Comparison of ENCODE assay signal across 8 cellular contexts in the genomic region with DNA sequence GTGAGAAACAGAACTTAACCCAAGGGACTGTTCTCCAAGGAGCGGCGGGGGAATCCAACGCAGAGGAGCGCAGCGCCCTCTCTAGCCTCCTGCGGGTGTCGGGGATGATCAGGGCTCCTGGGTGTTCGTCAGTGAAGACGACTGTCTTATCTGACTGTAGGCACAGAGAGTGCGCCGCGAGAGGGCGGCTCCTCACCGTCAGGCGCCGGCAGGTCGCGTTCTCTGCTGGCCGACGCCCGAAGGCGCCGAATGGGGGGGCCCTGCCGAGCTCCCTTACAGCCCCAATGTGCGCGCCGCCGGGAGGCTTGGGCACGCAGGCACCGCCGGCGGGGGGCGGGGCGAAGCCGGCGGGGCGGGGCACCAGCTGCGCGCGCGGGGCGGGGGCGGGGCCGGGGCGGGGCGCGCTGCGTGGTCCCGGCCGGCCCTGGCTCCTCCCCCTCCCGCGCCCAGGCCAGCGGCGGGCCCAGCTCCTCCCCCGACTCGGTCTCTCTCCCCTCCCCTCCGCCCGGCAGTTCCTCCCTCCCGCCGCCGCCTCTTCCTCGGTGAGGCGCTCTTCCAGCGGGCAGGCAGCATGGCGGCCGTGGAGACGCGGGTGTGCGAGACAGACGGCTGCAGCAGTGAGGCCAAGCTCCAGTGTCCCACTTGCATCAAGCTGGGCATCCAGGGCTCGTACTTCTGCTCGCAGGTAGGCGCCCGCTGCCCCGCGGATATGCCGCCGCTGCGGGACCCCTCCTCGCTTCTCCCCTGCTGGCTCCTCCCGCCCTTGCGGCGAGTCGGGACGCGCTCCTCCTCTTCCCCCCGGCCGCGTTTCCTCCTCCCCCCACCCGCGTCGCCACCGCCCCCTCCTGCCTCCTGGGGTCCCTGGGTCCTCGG. TPM values are rescaled to one million over a fixed set of nuclear protein-coding genes. Genes with fewer than 3 reads are reported as not detected.
DNase-seq lines count a peak whose midpoint lies in the region; ATAC-seq and TF ChIP-seq lines count a peak whose summit lies in the region.

A gene (plus strand): TSS at position 539 of the 873 bp plus-strand sequence. CDS start 33 bp downstream, at position 572.

- peak within 1 kb of the TSS; percentile 92 to 99 (median 95) for H3K9ac ChIP-seq in BLaER1 treated with 17β-estradiol and CSF1 and Interleukin-3, amounts not matched to agents 10 nM and 100 nM

- no peaks in the 10 kb centered on the region for H3K9me3 Mint-ChIP-seq in activated CD4-positive, alpha-beta T cell treated with anti-CD3 and anti-CD28 coated beads, Interleukin-2, amount 10 ng/mL, durations not matched to agents 24 days and 14 days

- peak within 1 kb of the TSS; percentile 78 to 97 (median 93) for H3K27ac ChIP-seq in BLaER1 treated with 17β-estradiol and CSF1 and Interleukin-3, amounts not matched to agents 10 nM and 100 nM
- H3K27ac ChIP-seq in coronary artery = peak within 1 kb of the TSS; percentile 80 to 93

- peaks cover 8 to 25% (median 21%) of the 10 kb centered on the region in 10 experiments for H3K4me1 ChIP-seq in BLaER1 treated with 17β-estradiol and CSF1 and Interleukin-3, amounts not matched to agents 10 nM and 100 nM

- peak; percentile 84 to 96 for DNase-seq in NCI-H526 (lab: John Stamatoyannopoulos, UW)
- DNase-seq in activated CD4-positive, alpha-beta T cell treated with anti-CD3 and anti-CD28 coated beads, Interleukin-2, amount 10 ng/mL, durations not matched to agents 24 days and 14 days = peak; percentile 98
- peak; percentile 94 for DNase-seq in coronary artery (ENCODE audit: low spot score)
- peak; percentile 98 for DNase-seq in left kidney (ENCODE audit: low read depth, low spot score)
- DNase-seq in stimulated activated CD4-positive, alpha-beta T cell treated with anti-CD3 and anti-CD28 coated beads, Interleukin-2, amount 100 ng/mL, for 24 hours = peak; percentile 95

- H3K27me3 Mint-ChIP-seq in activated CD4-positive, alpha-beta T cell treated with anti-CD3 and anti-CD28 coated beads, Interleukin-2, amount 10 ng/mL, durations not matched to agents 24 days and 14 days = peaks cover 3% of the 10 kb centered on the region

- peak within 1 kb of the TSS; percentile 98 for H3K27ac Mint-ChIP-seq in activated CD4-positive, alpha-beta T cell treated with anti-CD3 and anti-CD28 coated beads, Interleukin-2, amount 10 ng/mL, durations not matched to agents 24 days and 14 days

- peak within 1 kb of the TSS; percentile 69 to 91 (median 83) for H3K4me2 ChIP-seq in BLaER1 treated with 17β-estradiol and CSF1 and Interleukin-3, amounts not matched to agents 10 nM and 100 nM

- H3K4me3 Mint-ChIP-seq in activated CD4-positive, alpha-beta T cell treated with anti-CD3 and anti-CD28 coated beads, Interleukin-2, amount 10 ng/mL, durations not matched to agents 24 days and 14 days = peak within 1 kb of the TSS; percentile 89

- intact Hi-C loops in activated CD4-positive, alpha-beta T cell treated with anti-CD3 and anti-CD28 coated beads, Interleukin-2, amount 10 ng/mL, durations not matched to agents 24 days and 14 days (cut with micrococcal nuclease) = loop anchor here (1.0 to 5.0 kb wide), 15 partner anchors 61 to 951 kb away; a partner anchor contains a TSS

- peaks cover 32% of the 10 kb centered on the region for H3K4me1 Mint-ChIP-seq in activated CD4-positive, alpha-beta T cell treated with anti-CD3 and anti-CD28 coated beads, Interleukin-2, amount 10 ng/mL, durations not matched to agents 24 days and 14 days

- H3K9me3 ChIP-seq in BLaER1 treated with 17β-estradiol and CSF1 and Interleukin-3, amounts not matched to agents 10 nM and 100 nM (replicated peaks in 1 of 11) = peaks cover 0 to 18% (median 6%) of the 10 kb centered on the region in 11 experiments; a peak in 10 of 22 replicates

- H4K20me1 ChIP-seq in BLaER1 treated with 17β-estradiol and CSF1 and Interleukin-3, amounts not matched to agents 10 nM and 100 nM = peaks cover 9 to 41% (median 25%) of the 10 kb centered on the region in 11 experiments; a peak in 17 of 22 replicates

- ATAC-seq in GM19324 (IDR thresholded peaks at IDR 0.05; ENCODE audit: low FRiP score, unreplicated experiment) (peak; percentile 97), HG03469 (IDR thresholded peaks at IDR 0.05; ENCODE audit: unreplicated experiment) (peak; percentile 96)

- peak within 1 kb of the TSS; percentile 90 to 100 (median 99) for H3K4me3 ChIP-seq in BLaER1 treated with 17β-estradiol and CSF1 and Interleukin-3, amounts not matched to agents 10 nM and 100 nM
- peak within 1 kb of the TSS; percentile 84 for H3K4me3 ChIP-seq in coronary artery

- no peak for TF ChIP-seq CTCF in coronary artery (IDR thresholded peaks at IDR 0.05)

- H3K27me3 ChIP-seq in BLaER1 treated with 17β-estradiol and CSF1 and Interleukin-3, amounts not matched to agents 10 nM and 100 nM = no peaks in the 10 kb centered on the region

- peaks cover 7% of the 10 kb centered on the region for H3K36me3 Mint-ChIP-seq in activated CD4-positive, alpha-beta T cell treated with anti-CD3 and anti-CD28 coated beads, Interleukin-2, amount 10 ng/mL, durations not matched to agents 24 days and 14 days (ENCODE audit: low read depth)

- peaks cover 0 to 22% (median 12%) of the 10 kb centered on the region in 11 experiments; a peak in 11 of 22 replicates for H3K36me3 ChIP-seq in BLaER1 treated with 17β-estradiol and CSF1 and Interleukin-3, amounts not matched to agents 10 nM and 100 nM

RNA-seq across cellular contexts. Expression of the gene that starts here (rescaled TPM):
- total RNA-seq in activated CD4-positive, alpha-beta T cell treated with anti-CD3 and anti-CD28 coated beads, Interleukin-2, amount 10 ng/mL, durations not matched to agents 24 days and 14 days = 61.2 and 63.3 TPM in 2 replicates

Comparison
In these comparisons a context has a peak if more than half of its experiments do, and no peak if none do; other contexts are left out.
1. Peak in every context shown above with its lines: DNase-seq, ATAC-seq, H3K4me3 ChIP-seq and H3K27ac ChIP-seq.